Comparison of ENCODE assay signal across 1 cellular context in the genomic region with DNA sequence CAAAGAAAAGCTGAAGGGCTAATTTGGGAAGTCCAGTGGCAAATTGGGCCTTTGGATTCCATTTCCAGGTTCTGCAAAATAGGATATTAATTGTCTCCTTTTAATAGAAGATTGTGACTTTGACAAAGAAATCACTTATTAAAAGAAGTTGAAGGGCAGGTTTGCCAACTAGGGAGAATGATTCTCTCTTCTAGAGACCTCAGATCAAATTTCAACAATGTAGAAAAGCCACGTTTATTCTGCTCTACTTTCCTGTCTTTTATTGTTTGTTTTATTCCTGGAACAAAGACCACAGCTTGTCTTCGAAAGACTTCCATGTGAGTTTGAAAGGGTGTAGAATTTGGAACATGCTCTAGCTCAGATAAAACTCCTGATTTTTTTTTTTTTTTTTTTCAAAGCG.
TF ChIP-seq lines count a peak whose summit lies in the region.

No MANE protein-coding gene starts in this region.

TF ChIP-seq in GM23338, 12 proteins besides CTCF, POLR2A, EP300 and RAD21 (continued from another document):
- TF ChIP-seq, protein P1, sequence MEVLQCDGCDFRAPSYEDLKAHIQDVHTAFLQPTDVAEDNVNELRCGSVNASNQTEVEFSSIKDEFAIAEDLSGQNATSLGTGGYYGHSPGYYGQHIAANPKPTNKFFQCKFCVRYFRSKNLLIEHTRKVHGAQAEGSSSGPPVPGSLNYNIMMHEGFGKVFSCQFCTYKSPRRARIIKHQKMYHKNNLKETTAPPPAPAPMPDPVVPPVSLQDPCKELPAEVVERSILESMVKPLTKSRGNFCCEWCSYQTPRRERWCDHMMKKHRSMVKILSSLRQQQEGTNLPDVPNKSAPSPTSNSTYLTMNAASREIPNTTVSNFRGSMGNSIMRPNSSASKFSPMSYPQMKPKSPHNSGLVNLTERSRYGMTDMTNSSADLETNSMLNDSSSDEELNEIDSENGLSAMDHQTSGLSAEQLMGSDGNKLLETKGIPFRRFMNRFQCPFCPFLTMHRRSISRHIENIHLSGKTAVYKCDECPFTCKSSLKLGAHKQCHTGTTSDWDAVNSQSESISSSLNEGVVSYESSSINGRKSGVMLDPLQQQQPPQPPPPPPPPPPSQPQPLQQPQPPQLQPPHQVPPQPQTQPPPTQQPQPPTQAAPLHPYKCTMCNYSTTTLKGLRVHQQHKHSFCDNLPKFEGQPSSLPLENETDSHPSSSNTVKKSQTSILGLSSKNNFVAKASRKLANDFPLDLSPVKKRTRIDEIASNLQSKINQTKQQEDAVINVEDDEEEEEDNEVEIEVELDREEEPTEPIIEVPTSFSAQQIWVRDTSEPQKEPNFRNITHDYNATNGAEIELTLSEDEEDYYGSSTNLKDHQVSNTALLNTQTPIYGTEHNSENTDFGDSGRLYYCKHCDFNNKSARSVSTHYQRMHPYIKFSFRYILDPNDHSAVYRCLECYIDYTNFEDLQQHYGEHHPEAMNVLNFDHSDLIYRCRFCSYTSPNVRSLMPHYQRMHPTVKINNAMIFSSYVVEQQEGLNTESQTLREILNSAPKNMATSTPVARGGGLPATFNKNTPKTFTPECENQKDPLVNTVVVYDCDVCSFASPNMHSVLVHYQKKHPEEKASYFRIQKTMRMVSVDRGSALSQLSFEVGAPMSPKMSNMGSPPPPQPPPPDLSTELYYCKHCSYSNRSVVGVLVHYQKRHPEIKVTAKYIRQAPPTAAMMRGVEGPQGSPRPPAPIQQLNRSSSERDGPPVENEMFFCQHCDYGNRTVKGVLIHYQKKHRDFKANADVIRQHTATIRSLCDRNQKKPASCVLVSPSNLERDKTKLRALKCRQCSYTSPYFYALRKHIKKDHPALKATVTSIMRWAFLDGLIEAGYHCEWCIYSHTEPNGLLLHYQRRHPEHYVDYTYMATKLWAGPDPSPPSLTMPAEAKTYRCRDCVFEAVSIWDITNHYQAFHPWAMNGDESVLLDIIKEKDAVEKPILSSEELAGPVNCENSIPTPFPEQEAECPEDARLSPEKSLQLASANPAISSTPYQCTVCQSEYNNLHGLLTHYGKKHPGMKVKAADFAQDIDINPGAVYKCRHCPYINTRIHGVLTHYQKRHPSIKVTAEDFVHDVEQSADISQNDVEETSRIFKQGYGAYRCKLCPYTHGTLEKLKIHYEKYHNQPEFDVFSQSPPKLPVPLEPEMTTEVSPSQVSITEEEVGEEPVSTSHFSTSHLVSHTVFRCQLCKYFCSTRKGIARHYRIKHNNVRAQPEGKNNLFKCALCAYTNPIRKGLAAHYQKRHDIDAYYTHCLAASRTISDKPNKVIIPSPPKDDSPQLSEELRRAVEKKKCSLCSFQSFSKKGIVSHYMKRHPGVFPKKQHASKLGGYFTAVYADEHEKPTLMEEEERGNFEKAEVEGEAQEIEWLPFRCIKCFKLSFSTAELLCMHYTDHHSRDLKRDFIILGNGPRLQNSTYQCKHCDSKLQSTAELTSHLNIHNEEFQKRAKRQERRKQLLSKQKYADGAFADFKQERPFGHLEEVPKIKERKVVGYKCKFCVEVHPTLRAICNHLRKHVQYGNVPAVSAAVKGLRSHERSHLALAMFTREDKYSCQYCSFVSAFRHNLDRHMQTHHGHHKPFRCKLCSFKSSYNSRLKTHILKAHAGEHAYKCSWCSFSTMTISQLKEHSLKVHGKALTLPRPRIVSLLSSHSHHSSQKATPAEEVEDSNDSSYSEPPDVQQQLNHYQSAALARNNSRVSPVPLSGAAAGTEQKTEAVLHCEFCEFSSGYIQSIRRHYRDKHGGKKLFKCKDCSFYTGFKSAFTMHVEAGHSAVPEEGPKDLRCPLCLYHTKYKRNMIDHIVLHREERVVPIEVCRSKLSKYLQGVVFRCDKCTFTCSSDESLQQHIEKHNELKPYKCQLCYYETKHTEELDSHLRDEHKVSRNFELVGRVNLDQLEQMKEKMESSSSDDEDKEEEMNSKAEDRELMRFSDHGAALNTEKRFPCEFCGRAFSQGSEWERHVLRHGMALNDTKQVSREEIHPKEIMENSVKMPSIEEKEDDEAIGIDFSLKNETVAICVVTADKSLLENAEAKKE (CRISPR knock-in tag; IDR thresholded peaks at IDR 0.05) = no peak
- TF ChIP-seq, protein P2, sequence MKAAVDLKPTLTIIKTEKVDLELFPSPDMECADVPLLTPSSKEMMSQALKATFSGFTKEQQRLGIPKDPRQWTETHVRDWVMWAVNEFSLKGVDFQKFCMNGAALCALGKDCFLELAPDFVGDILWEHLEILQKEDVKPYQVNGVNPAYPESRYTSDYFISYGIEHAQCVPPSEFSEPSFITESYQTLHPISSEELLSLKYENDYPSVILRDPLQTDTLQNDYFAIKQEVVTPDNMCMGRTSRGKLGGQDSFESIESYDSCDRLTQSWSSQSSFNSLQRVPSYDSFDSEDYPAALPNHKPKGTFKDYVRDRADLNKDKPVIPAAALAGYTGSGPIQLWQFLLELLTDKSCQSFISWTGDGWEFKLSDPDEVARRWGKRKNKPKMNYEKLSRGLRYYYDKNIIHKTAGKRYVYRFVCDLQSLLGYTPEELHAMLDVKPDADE (IDR thresholded peaks at IDR 0.05) = no peak
- TF ChIP-seq STAT1 (IDR thresholded peaks at IDR 0.05; ENCODE audit: unreplicated experiment) (no peak), POLR2AphosphoS5 (IDR thresholded peaks at IDR 0.05; ENCODE audit: low read depth) (no peak), CREB1 (CRISPR knock-in tag; IDR thresholded peaks at IDR 0.05; ENCODE audit: low read depth) (no peak), EZH2phosphoT487 (IDR thresholded peaks at IDR 0.05; ENCODE audit: unreplicated experiment) (no peak), NANOG (IDR thresholded peaks at IDR 0.05; ENCODE audit: borderline replicate concordance) (no peak)
